ENCODE assay signal across 10 cellular contexts in genomic region chr1:73756817-73757216, GRCh38.
"Had no signal": no experiment of that assay in that cellular context is flagged by ENCODE, and none has a peak within 500 bp of the region (broad histone marks: within the 10 kb centered on the region; RNA-seq: fewer than 3 reads in every experiment).

No MANE protein-coding gene starts in this region.

- H3K27ac ChIP-seq: GM23248, KMS-11 had no signal

- ATAC-seq: HCT116 had no signal

- H2AFZ ChIP-seq: GM23248 had no signal

- H3K9ac ChIP-seq: GM23248, KMS-11 had no signal

- H3K4me2 ChIP-seq: KMS-11 had no signal

- H3K4me3 ChIP-seq: GM23248, HAP-1 had no signal

- DNase-seq: GM23248, GOT3, HFFc6, Karpas-422, KBM-7 had no signal

- FAIRE-seq: H54, HTR-8/SVneo had no signal

- H3K4me1 ChIP-seq: HAP-1 had no signal

- H3K36me3 ChIP-seq: HAP-1 had no signal

- H3K9me3 ChIP-seq: HAP-1 had no signal
